ENCODE assay signal across 8 cellular contexts in the genomic region with DNA sequence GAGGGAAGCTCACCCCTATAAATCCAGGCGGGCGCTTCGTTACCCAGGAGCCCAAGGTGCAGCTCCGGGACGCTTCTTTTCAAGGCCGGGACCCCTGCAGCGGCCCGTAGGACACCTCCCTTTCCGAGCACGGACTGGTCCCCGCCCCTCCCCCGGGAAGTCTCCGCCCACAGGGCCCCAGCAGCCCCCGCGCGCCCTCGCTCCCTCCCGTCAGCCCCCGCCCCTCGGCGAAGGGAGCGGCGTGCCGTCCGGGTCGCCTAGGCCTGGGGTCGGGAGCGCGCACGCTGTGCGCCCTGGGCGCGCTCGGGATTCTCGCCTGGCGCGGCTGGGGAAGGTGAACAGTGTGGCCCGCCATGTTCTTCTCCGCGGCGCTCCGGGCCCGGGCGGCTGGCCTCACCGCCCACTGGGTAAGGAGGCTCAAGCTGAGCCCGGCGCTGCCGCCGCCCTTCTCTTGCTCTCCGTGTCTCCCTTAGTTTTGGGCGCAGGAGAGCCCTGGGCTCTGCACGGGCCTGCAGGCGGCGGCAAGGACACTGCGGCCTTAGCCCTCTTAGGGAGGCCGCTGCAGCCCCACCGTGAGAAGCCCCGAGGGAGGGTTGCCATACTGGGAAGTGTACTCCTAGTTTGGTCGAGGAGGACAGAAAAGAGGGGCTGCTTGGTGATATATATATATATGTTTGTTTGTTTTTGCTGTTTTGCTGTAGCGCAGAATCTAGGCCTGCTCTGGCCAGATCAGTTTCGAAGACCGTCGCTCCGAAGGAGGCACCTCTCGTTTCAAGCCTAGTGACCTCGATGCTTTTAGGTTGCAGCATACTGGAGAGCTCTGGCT. TPM values are rescaled to one million over a fixed set of nuclear protein-coding genes. Genes with fewer than 3 reads are reported as not detected.
DNase-seq lines count a peak whose midpoint lies in the region; ATAC-seq and TF ChIP-seq lines count a peak whose summit lies in the region.

A gene (plus strand): TSS at position 309 of the 826 bp plus-strand sequence. CDS start 45 bp downstream, at position 354.

- TF ChIP-seq CTCF in AG10803 (conservative IDR thresholded peaks at IDR 0.05; ENCODE audit: low read length) (no peak), spleen (IDR thresholded peaks at IDR 0.05 in 8 of 11, conservative IDR thresholded peaks at IDR 0.05 in 3 of 11) (peak in 3 of 11 experiments; percentile 12 to 35 (median 15))

- H3K27me3 ChIP-seq in spleen (replicated peaks in 1 of 7): no peaks in the 10 kb centered on the region

- no peaks in the 10 kb centered on the region for H3K9me3 ChIP-seq in spleen

- DNase-seq in AG10803 (ENCODE audit: low read depth) (peak; percentile 93), NCI-H446 (lab: John Stamatoyannopoulos, UW) (peak; percentile 91 to 97), inferior parietal cortex (ENCODE audit: extremely low spot score) (peak; percentile 92), spleen (peak; percentile 100)
- peak; percentile 95 for DNase-seq in activated CD4-positive, CD25-positive, alpha-beta regulatory T cell treated with anti-CD3 and anti-CD28 coated beads, Interleukin-2, amount 50 U/mL, for 16 hours (ENCODE audit: low read depth, low spot score)
- peak; percentile 95 for DNase-seq in central memory CD4-positive, alpha-beta T cell

- H3K36me3 ChIP-seq in spleen: no peaks in the 10 kb centered on the region

- peak within 1 kb of the TSS; percentile 88 for H3K4me3 ChIP-seq in AG10803 (ENCODE audit: low read length)
- H3K4me3 ChIP-seq in spleen: peak within 1 kb of the TSS; percentile 65 to 78 (median 72)

- peak in 2 of 3 donors; percentile 62 to 66 for TF ChIP-seq POLR2A in spleen (IDR thresholded peaks at IDR 0.05)

- 1 to 6% (median 2%) methylated on average over 13 to 66 of the region's 66 CpGs for WGBS in spleen, 5 donors

- H3K4me1 ChIP-seq in spleen: peaks cover 37 to 64% (median 51%) of the 10 kb centered on the region in 6 donors

- intact Hi-C loops in spleen (cut with DNase I; ENCODE audit: low total_unique reads): loop anchor here (5.0 kb wide), 1 partner anchor 35 kb away; a partner anchor contains a TSS

- ATAC-seq in GM19043 (IDR thresholded peaks at IDR 0.05; ENCODE audit: low read depth, unreplicated experiment) (peak; percentile 88), HG03354 (IDR thresholded peaks at IDR 0.05; ENCODE audit: poor library complexity, severe bottlenecking, unreplicated experiment) (peak; percentile 93)

- H3K27ac ChIP-seq in spleen: peak within 1 kb of the TSS; percentile 92 to 98 (median 97)

RNA-seq across cellular contexts. Expression of the gene that starts here (rescaled TPM):
- 100 to 1,000 TPM in 2 of 7 donors, 10 to 100 TPM in 5; 89.8 to 108 (median 92.4) TPM for total RNA-seq in spleen
- polyA plus RNA-seq in spleen: 100 to 1,000 TPM; 157 to 175 (median 160) TPM

Comparison
In these comparisons a context has a peak if more than half of its experiments do, and no peak if none do; other contexts are left out.
1. Peak in every context shown above with its lines: DNase-seq, ATAC-seq, H3K4me3 ChIP-seq and H3K27ac ChIP-seq.